Comparison of ENCODE assay signal across 13 cellular contexts in the genomic region with DNA sequence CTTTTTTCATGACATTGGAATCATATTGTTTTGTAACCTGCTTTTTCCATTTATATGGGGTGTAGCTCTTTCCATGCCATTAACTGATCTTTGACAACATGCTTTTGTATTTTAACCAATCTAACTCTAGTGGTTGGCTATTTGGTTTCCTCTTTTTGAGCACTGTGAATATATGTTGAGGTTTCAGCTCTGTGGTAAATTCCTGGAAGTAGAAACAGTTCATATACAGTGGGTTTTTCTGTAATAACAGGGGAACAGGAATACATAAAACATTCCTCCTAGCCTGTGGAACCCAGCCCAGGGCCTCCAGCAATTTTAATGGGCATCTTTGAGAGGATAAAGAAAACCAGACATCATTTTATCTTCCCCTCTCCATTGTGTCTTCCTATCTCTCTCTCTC. TPM values are rescaled to one million over a fixed set of nuclear protein-coding genes. Genes with fewer than 3 reads are reported as not detected.
DNase-seq lines count a peak whose midpoint lies in the region; ATAC-seq and TF ChIP-seq lines count a peak whose summit lies in the region.
"Had no signal": no experiment of that assay in that cellular context is flagged by ENCODE, and none has a peak within 500 bp of the region (broad histone marks: within the 10 kb centered on the region; RNA-seq: fewer than 3 reads in every experiment).

No MANE protein-coding gene starts in this region.

- BruUV-seq in mammary epithelial cell (replicated peaks; lab: Mats Ljungman, UMichigan): no TSS peak

- no peaks in the 10 kb centered on the region for H3K79me2 ChIP-seq in mammary epithelial cell (ENCODE audit: insufficient read depth, low read length)

- H3K27ac ChIP-seq in mammary epithelial cell (ENCODE audit: insufficient read depth, low read depth, low read length) (peak overlapping the region; percentile 93), spleen (peak overlapping the region in 7 of 8 donors; percentile 39 to 83 (median 69))
- H3K27ac ChIP-seq: esophagus muscularis mucosa, VCaP had no signal

- H3K36me3 Mint-ChIP-seq in activated CD4-positive, alpha-beta T cell treated with anti-CD3 and anti-CD28 coated beads, Interleukin-2, amount 10 ng/mL, durations not matched to agents 24 days and 14 days (ENCODE audit: low read depth): peaks cover 7% of the 10 kb centered on the region

- H2AFZ ChIP-seq in mammary epithelial cell (ENCODE audit: low read depth, low read length): no peak overlapping the region

- peak overlapping the region; percentile 85 for H3K4me3 Mint-ChIP-seq in activated CD4-positive, alpha-beta T cell treated with anti-CD3 and anti-CD28 coated beads, Interleukin-2, amount 10 ng/mL, durations not matched to agents 24 days and 14 days

- no peaks in the 10 kb centered on the region for H3K27me3 Mint-ChIP-seq in activated CD4-positive, alpha-beta T cell treated with anti-CD3 and anti-CD28 coated beads, Interleukin-2, amount 10 ng/mL, durations not matched to agents 24 days and 14 days

- H3K9ac ChIP-seq in mammary epithelial cell (ENCODE audit: insufficient read depth, low read length): no peak overlapping the region

- peak overlapping the region; percentile 97 for H3K27ac Mint-ChIP-seq in activated CD4-positive, alpha-beta T cell treated with anti-CD3 and anti-CD28 coated beads, Interleukin-2, amount 10 ng/mL, durations not matched to agents 24 days and 14 days

- H3K27me3 ChIP-seq in mammary epithelial cell (ENCODE audit: insufficient read depth, low read length) (no peaks in the 10 kb centered on the region), spleen (replicated peaks in 1 of 7) (no peaks in the 10 kb centered on the region)
- H3K27me3 ChIP-seq: esophagus muscularis mucosa had no signal

- H4K20me1 ChIP-seq in mammary epithelial cell (ENCODE audit: insufficient read depth, low read length): no peaks in the 10 kb centered on the region

- no peak for TF ChIP-seq POLR2A in spleen (IDR thresholded peaks at IDR 0.05)

- dilution Hi-C loops in mammary epithelial cell (cut with HindIII; ENCODE audit: low sequenced_read_pairs): no loop called here

- H3K4me2 ChIP-seq in mammary epithelial cell (ENCODE audit: insufficient read depth, low read depth, low read length): no peak overlapping the region

- CTCF ChIA-PET in mammary epithelial cell (lab: Charles Lee; ENCODE audit: low non-redundant PET): no interaction called here

- H3K4me1 ChIP-seq in mammary epithelial cell (ENCODE audit: insufficient read depth, low read length) (peaks cover 38% of the 10 kb centered on the region), spleen (peaks cover 9 to 48% (median 20%) of the 10 kb centered on the region in 6 donors)

- in situ Hi-C loops in mammary epithelial cell (cut with MboI; ENCODE audit: low sequenced_read_pairs in 2 of 2): loop anchor here in 1 of 2 donors (25.0 kb wide), 1 partner anchor 161 kb away; no protein-coding TSS in a partner anchor

- no peak for DNase-seq in activated CD4-positive, alpha-beta T cell treated with anti-CD3 and anti-CD28 coated beads, Interleukin-2, amount 10 ng/mL, durations not matched to agents 24 days and 14 days
- no peak for DNase-seq in activated CD4-positive, alpha-beta T cell treated with anti-CD3 and anti-CD28 coated beads for 4 hours
- DNase-seq in RPMI7951 (ENCODE audit: low read depth): peak; percentile 56
- DNase-seq in mammary epithelial cell: no peak
- DNase-seq in spleen: no peak
- DNase-seq in RPMI8226: no peak
- DNase-seq in HT-29 (ENCODE audit: low spot score): no peak
- DNase-seq: amygdala, NCI-H69, right cardiac atrium had no signal

- H3K36me3 ChIP-seq in mammary epithelial cell (ENCODE audit: insufficient read depth, low read length) (no peaks in the 10 kb centered on the region), spleen (peaks cover 0 to 8% (median 0%) of the 10 kb centered on the region in 6 donors)

- no peak for ATAC-seq in HG03175 (IDR thresholded peaks at IDR 0.05; ENCODE audit: unreplicated experiment)
- ATAC-seq: right cardiac atrium had no signal

- intact Hi-C loops in activated CD4-positive, alpha-beta T cell treated with anti-CD3 and anti-CD28 coated beads, Interleukin-2, amount 10 ng/mL, durations not matched to agents 24 days and 14 days (cut with micrococcal nuclease): loop anchor here (5.0 to 10.0 kb wide), 2 partner anchors 281 to 376 kb away; partner anchors contain the start of genes S100PBP, YARS1 and ZSCAN20
- intact Hi-C loops in mammary epithelial cell (cut with micrococcal nuclease): loop anchor here (2.0 to 5.0 kb wide), 5 partner anchors 122 to 514 kb away; partner anchors contain the start of gene ZSCAN20
- intact Hi-C loops in spleen (cut with DNase I; ENCODE audit: low total_unique reads): loop anchor here (10.0 kb wide), 1 partner anchor 266 kb away; no protein-coding TSS in a partner anchor

- peaks cover 57% of the 10 kb centered on the region for H3K4me1 Mint-ChIP-seq in activated CD4-positive, alpha-beta T cell treated with anti-CD3 and anti-CD28 coated beads, Interleukin-2, amount 10 ng/mL, durations not matched to agents 24 days and 14 days

- TF ChIP-seq CTCF in mammary epithelial cell (conservative IDR thresholded peaks at IDR 0.05 in 1 of 2, IDR thresholded peaks at IDR 0.05 in 1 of 2; ENCODE audit: extremely low read depth in 1 of 2, insufficient read depth in 1 of 2, low read depth in 1 of 2, low read length in 2 of 2) (no peak), spleen (IDR thresholded peaks at IDR 0.05 in 8 of 11, conservative IDR thresholded peaks at IDR 0.05 in 3 of 11) (no peak)

- H3K9me3 ChIP-seq in mammary epithelial cell (replicated peaks; ENCODE audit: insufficient read depth, low read length) (no peaks in the 10 kb centered on the region), spleen (no peaks in the 10 kb centered on the region)
- H3K9me3 ChIP-seq: esophagus muscularis mucosa had no signal

- H3K4me3 ChIP-seq in mammary epithelial cell (replicated peaks in 1 of 3; ENCODE audit: insufficient read depth in 1 of 3, low read depth in 2 of 3, low read length in 3 of 3) (no peak overlapping the region), spleen (no peak overlapping the region)
- H3K4me3 ChIP-seq: esophagus muscularis mucosa had no signal

- no peaks in the 10 kb centered on the region for H3K9me3 Mint-ChIP-seq in activated CD4-positive, alpha-beta T cell treated with anti-CD3 and anti-CD28 coated beads, Interleukin-2, amount 10 ng/mL, durations not matched to agents 24 days and 14 days

RNA-seq across cellular contexts. Expression of gene AZIN2, which starts 17.4 kb away (rescaled TPM):
- total RNA-seq in activated CD4-positive, alpha-beta T cell treated with anti-CD3 and anti-CD28 coated beads, Interleukin-2, amount 10 ng/mL, durations not matched to agents 24 days and 14 days: 1.3 and 1.4 TPM in 2 replicates
- total RNA-seq in RPMI7951 (2014; rRNA removed; shearing (Covaris generic)): 9.4 TPM in 2 replicates
- total RNA-seq in mammary epithelial cell: 10 to 100 TPM in 1 of 2 donors, 1 to 10 TPM in 1; 8.3 to 12.5 TPM
- polyA plus RNA-seq in mammary epithelial cell: 3.4 TPM
- 16.3 TPM for polyA minus RNA-seq in mammary epithelial cell
- total RNA-seq in spleen: 1 to 10 TPM; 2.8 to 8.3 (median 4.4) TPM
- 1 to 10 TPM; 1.4 to 2.0 (median 1.5) TPM for polyA plus RNA-seq in spleen
- total RNA-seq in HT-29 (2014; rRNA removed; shearing (Covaris generic)): 0.13 TPM in 1 of 2 replicates, not detected in the other
